ENCODE assay signal across 1 cellular context in the genomic region with DNA sequence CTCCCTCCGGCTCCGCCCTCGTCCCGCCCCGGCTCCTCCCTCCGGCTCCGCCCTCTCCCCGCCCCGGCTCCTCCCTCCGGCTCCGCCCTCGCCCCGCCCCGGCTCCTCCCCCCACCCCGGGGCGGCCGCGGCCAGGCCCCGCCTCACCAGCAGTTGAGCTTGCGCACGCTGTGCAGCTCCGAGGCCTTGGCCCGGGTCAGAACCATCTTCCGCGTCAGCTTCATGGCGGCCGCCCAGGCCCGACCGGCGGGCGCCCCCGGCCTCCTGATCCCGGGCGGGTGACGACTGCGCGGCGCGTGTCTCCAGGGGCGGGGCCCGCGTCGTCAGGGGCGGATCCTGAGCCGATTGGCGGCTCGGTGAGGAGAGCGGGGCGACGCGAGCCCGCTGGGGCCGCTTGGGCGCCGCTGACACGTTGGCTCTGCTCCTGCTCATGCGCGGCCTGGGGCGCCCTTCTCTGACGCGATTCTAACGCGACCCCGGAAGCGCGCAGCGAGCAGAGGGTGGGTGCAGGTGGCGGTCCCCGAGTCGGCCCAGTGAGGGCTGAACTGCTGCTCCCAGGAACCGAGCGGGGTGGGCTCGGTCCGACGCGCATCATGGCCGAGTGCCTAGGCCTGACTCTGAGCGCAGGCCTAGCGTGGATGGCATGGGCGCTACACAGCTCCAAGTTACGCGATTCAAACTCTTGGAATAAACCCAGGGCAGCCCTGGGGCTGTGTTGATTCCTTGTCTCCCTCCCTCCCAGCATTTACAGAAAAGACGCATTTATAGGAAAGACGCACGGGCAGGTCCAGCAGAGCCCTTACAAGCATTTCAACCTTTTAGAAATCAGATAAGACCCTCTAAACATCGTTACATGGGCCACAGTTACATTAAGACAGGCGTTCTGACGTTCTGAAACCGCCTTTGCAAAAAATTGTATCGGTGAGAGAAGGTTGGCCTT.
TF ChIP-seq lines count a peak whose summit lies in the region.

Gene CFAP410, minus strand, starts transcription at position 420 of the 940 bp plus-strand sequence. Its CDS starts 196 bp downstream, at position 224.

TF ChIP-seq in A549, 52 proteins besides CTCF, POLR2A, EP300 and RAD21 (continued from another document):
- TF ChIP-seq, protein P1, sequence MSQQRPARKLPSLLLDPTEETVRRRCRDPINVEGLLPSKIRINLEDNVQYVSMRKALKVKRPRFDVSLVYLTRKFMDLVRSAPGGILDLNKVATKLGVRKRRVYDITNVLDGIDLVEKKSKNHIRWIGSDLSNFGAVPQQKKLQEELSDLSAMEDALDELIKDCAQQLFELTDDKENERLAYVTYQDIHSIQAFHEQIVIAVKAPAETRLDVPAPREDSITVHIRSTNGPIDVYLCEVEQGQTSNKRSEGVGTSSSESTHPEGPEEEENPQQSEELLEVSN (IDR thresholded peaks at IDR 0.05; ENCODE audit: borderline replicate concordance, low read depth), result peak; percentile 38; the same call in 1 of the 2 replicates
- TF ChIP-seq FOSL2 (IDR thresholded peaks at IDR 0.05), result no peak
- TF ChIP-seq FOSL2 (CRISPR knock-in tag; IDR thresholded peaks at IDR 0.05), result no peak
- no peak for TF ChIP-seq RNF2 (IDR thresholded peaks at IDR 0.05; ENCODE audit: borderline replicate concordance, low read depth)
- TF ChIP-seq TFCP2L1 (CRISPR knock-in tag; IDR thresholded peaks at IDR 0.05), result no peak
- TF ChIP-seq EHF (CRISPR knock-in tag; IDR thresholded peaks at IDR 0.05), result no peak
- no peak for TF ChIP-seq ZNF302 (CRISPR knock-in tag; IDR thresholded peaks at IDR 0.05)
- TF ChIP-seq PHF8 (IDR thresholded peaks at IDR 0.05; ENCODE audit: borderline replicate concordance, low read depth), result peak; percentile 79
- no peak for TF ChIP-seq NR3C1 (IDR thresholded peaks at IDR 0.05)
- TF ChIP-seq KDM5A (IDR thresholded peaks at IDR 0.05), result peak; percentile 60
- TF ChIP-seq, protein P2, sequence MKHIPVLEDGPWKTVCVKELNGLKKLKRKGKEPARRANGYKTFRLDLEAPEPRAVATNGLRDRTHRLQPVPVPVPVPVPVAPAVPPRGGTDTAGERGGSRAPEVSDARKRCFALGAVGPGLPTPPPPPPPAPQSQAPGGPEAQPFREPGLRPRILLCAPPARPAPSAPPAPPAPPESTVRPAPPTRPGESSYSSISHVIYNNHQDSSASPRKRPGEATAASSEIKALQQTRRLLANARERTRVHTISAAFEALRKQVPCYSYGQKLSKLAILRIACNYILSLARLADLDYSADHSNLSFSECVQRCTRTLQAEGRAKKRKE (CRISPR knock-in tag; IDR thresholded peaks at IDR 0.05; ENCODE audit: low read depth), result no peak
- no peak for TF ChIP-seq MAFK (IDR thresholded peaks at IDR 0.05; ENCODE audit: partially characterized antibody)
- no peak for TF ChIP-seq CHD2 (IDR thresholded peaks at IDR 0.05; ENCODE audit: low read length, partially characterized antibody)
- TF ChIP-seq JUN (IDR thresholded peaks at IDR 0.05), result peak in 1 of 2 experiments; percentile 71; a peak in 3 of 5 replicates
- TF ChIP-seq MAZ (IDR thresholded peaks at IDR 0.05; ENCODE audit: borderline replicate concordance, low read depth, low read length), result no peak
- TF ChIP-seq, protein P3, sequence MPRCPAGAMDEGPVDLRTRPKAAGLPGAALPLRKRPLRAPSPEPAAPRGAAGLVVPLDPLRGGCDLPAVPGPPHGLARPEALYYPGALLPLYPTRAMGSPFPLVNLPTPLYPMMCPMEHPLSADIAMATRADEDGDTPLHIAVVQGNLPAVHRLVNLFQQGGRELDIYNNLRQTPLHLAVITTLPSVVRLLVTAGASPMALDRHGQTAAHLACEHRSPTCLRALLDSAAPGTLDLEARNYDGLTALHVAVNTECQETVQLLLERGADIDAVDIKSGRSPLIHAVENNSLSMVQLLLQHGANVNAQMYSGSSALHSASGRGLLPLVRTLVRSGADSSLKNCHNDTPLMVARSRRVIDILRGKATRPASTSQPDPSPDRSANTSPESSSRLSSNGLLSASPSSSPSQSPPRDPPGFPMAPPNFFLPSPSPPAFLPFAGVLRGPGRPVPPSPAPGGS (IDR thresholded peaks at IDR 0.05), result peak; percentile 63; the same call in 1 of the 3 replicates
- no peak for TF ChIP-seq CBX2 (IDR thresholded peaks at IDR 0.05; ENCODE audit: borderline replicate concordance, low read depth)
